ENCODE assay signal across 8 cellular contexts in the genomic region with DNA sequence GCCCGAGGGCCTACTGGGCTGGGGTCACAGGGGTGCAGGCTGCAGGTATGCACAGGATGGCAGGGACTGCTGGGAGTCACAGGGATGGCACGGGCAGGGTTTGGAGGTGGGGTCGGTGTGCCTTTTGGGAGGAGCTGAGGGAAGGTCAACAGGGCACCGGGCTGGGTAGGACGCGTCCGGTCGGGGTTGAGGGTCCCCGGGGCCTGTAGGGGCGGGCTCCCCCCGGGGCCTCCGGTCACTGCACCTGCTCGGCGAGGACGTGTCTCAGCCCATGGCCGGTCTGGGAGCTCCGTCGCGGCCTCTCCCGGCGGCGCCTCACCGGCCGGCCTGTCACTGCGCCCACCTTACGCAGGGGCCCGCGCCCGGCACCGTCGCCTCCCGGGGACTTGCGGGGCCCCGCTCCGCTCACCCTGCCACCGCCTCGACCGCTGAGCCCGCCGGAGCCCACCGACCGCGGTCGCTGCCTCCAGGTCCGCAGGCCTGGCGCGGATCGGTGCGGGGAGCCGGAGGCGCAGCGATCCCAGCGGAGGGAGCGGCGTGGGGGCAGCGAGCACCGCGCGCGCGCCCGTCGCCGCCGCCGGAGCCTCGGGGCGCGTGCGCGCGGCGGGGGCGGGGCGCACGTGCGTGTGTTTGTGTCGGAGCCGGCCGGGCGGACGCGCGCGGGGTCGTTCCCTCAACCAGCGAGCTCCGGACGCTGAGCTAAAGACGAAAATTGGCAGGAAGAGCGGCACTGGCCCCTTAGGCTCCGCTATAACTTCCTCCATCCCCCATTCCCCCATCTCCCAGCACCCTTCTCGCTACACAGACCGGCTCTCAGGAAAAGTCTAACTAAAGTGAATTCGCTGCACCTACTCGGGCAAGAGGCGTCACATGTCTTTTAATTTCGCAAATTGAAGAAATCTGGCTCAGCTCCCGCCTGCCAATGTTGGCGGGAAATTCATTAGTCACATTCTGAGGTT. TPM values are rescaled to one million over a fixed set of nuclear protein-coding genes. Genes with fewer than 3 reads are reported as not detected.
A peak's percentile ranks its signal among the peaks of the same experiment; 100 is the strongest.
DNase-seq lines count a peak whose midpoint lies in the region; ATAC-seq and TF ChIP-seq lines count a peak whose summit lies in the region.

A gene with protein sequence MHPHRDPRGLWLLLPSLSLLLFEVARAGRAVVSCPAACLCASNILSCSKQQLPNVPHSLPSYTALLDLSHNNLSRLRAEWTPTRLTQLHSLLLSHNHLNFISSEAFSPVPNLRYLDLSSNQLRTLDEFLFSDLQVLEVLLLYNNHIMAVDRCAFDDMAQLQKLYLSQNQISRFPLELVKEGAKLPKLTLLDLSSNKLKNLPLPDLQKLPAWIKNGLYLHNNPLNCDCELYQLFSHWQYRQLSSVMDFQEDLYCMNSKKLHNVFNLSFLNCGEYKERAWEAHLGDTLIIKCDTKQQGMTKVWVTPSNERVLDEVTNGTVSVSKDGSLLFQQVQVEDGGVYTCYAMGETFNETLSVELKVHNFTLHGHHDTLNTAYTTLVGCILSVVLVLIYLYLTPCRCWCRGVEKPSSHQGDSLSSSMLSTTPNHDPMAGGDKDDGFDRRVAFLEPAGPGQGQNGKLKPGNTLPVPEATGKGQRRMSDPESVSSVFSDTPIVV (minus strand): TSS at position 552 of the 959 bp plus-strand sequence. CDS start 815 bp downstream, outside the sequence.

- CTCF ChIA-PET in SK-N-SH (lab: Yijun Ruan, JAX), result interaction anchor here (0.6 to 40.2 kb wide), 6 partner anchors 10 to 475 kb away, joined by 3 to 1710 read pairs (median 40); a partner anchor contains a TSS

- TF ChIP-seq RAD21 in SK-N-SH (IDR thresholded peaks at IDR 0.05; ENCODE audit: low read length), result no peak

- WGBS in SK-N-SH (ENCODE audit: low lambda C conversion rate), result 1% methylated on average over 32 of the region's 100 CpGs

- H3K36me3 ChIP-seq in SK-N-SH (replicated peaks in 1 of 2; ENCODE audit: control insufficient read depth in 1 of 2, insufficient read depth in 2 of 2, low read length in 1 of 2), result no peaks in the 10 kb centered on the region

- no peaks in the 10 kb centered on the region; the same call in 1 of the 2 replicates for H3K27me3 ChIP-seq in SK-N-SH (ENCODE audit: insufficient read depth)

- no peak within 1 kb of the TSS for H3K27ac ChIP-seq in SK-N-SH (ENCODE audit: low read depth in 2 of 2, low read length in 1 of 2)

- H3K4me1 ChIP-seq in SK-N-SH (ENCODE audit: control insufficient read depth in 1 of 2, insufficient read depth in 2 of 2, low read depth in 1 of 2, low read length in 1 of 2), result peaks cover 0 to 11% of the 10 kb centered on the region in 2 experiments; a peak in 1 of 4 replicates

- peak; percentile 47 for ATAC-seq in HG03571 (IDR thresholded peaks at IDR 0.05; ENCODE audit: unreplicated experiment)
- peak; percentile 91 for ATAC-seq in left ventricle myocardium superior
- no peak for ATAC-seq in GM19467 (IDR thresholded peaks at IDR 0.05; ENCODE audit: unreplicated experiment)

- no peaks in the 10 kb centered on the region for H4K20me1 ChIP-seq in SK-N-SH (ENCODE audit: insufficient read depth)

- no peak for TF ChIP-seq EP300 in SK-N-SH (IDR thresholded peaks at IDR 0.05; ENCODE audit: borderline replicate concordance in 1 of 2, low read depth in 1 of 2, low read length in 1 of 2)

- H3K4me3 ChIP-seq in GM12875 (ENCODE audit: low read depth, low read length) (peak within 1 kb of the TSS; percentile 54), SK-N-SH (ENCODE audit: low read depth in 2 of 2, low read length in 1 of 2) (peak within 1 kb of the TSS; percentile 69 to 71)

- DNase-seq in SK-N-SH (peak; percentile 94), left ventricle myocardium superior (peak; percentile 86), renal cortical epithelial cell (ENCODE audit: low read depth) (peak; percentile 21), NK-92 (lab: John Stamatoyannopoulos, UW; ENCODE audit: unreplicated experiment) (no peak)
- peak; percentile 32 for DNase-seq in activated naive CD8-positive, alpha-beta T cell treated with anti-CD3 and anti-CD28 coated beads, Interleukin-2, amount 50 U/mL, for 16 hours (ENCODE audit: low read depth, low spot score)

- H3F3A ChIP-seq in SK-N-SH (replicated peaks; ENCODE audit: insufficient read depth), result no peaks in the 10 kb centered on the region

- H3K9me2 ChIP-seq in SK-N-SH, result no peaks in the 10 kb centered on the region

- H2AFZ ChIP-seq in SK-N-SH (ENCODE audit: low read depth), result peak within 1 kb of the TSS; percentile 92

- H3K79me2 ChIP-seq in SK-N-SH (ENCODE audit: insufficient read depth), result no peaks in the 10 kb centered on the region

- peak within 1 kb of the TSS; percentile 43; the same call in 1 of the 2 replicates for H3K9ac ChIP-seq in SK-N-SH

- H3K4me2 ChIP-seq in SK-N-SH, result peak within 1 kb of the TSS; percentile 92

- POLR2A ChIA-PET in SK-N-SH (lab: Yijun Ruan, JAX), result interaction anchor here (1.0 to 1.4 kb wide), 3 partner anchors 10 to 26 kb away, joined by 3 read pairs; a partner anchor contains a TSS

- H3K9me3 ChIP-seq in SK-N-SH, result no peaks in the 10 kb centered on the region

- no peak for TF ChIP-seq CTCF in GM12875 (IDR thresholded peaks at IDR 0.05; ENCODE audit: borderline replicate concordance, insufficient read depth, low read depth, low read length)
- no peak for TF ChIP-seq CTCF in SK-N-SH (IDR thresholded peaks at IDR 0.05)

- intact Hi-C loops in left ventricle myocardium superior (cut with micrococcal nuclease), result no loop called here

TF ChIP-seq in SK-N-SH, 30 proteins besides CTCF, POLR2A, EP300 and RAD21:
- TF ChIP-seq, protein P1, sequence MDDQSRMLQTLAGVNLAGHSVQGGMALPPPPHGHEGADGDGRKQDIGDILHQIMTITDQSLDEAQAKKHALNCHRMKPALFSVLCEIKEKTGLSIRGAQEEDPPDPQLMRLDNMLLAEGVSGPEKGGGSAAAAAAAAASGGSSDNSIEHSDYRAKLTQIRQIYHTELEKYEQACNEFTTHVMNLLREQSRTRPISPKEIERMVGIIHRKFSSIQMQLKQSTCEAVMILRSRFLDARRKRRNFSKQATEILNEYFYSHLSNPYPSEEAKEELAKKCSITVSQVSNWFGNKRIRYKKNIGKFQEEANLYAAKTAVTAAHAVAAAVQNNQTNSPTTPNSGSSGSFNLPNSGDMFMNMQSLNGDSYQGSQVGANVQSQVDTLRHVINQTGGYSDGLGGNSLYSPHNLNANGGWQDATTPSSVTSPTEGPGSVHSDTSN (IDR thresholded peaks at IDR 0.05), result no peak
- TF ChIP-seq RCOR1 (IDR thresholded peaks at IDR 0.05; ENCODE audit: low read length), result no peak
- TF ChIP-seq, protein P2, sequence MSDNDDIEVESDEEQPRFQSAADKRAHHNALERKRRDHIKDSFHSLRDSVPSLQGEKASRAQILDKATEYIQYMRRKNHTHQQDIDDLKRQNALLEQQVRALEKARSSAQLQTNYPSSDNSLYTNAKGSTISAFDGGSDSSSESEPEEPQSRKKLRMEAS (IDR thresholded peaks at IDR 0.05; ENCODE audit: low read depth), result peak; percentile 80
- TF ChIP-seq MXI1 (IDR thresholded peaks at IDR 0.05; ENCODE audit: low read depth, low read length), result peak; percentile 87
- TF ChIP-seq NRF1 (IDR thresholded peaks at IDR 0.05; ENCODE audit: low read depth, low read length), result peak; percentile 56
TF ChIP-seq in SK-N-SH: peak in this region for 3.

RNA-seq across cellular contexts. Expression of the gene that starts here (rescaled TPM):
- 0.93 and 0.95 TPM in 2 replicates for polyA plus RNA-seq in SK-N-SH (2012; rRNA removed)
- 0.85 and 0.94 TPM in 2 replicates for polyA plus RNA-seq in SK-N-SH (2012; cell fraction: cytosol; rRNA removed)
- 0.73 TPM in 2 replicates for polyA plus RNA-seq in SK-N-SH (2012; cell fraction: nucleus; rRNA removed)
- total RNA-seq in left ventricle myocardium superior (18.4 TPM), renal cortical epithelial cell (1.2 and 4.1 TPM in 2 replicates)

Comparison
In these comparisons a context has a peak if more than half of its experiments do, and no peak if none do; other contexts are left out.
1. Peak in DNase-seq, H3K4me3 ChIP-seq, H3K9ac ChIP-seq and H3K4me2 ChIP-seq in SK-N-SH; RNA of the gene not detected or under 1 TPM.